ENCODE assay signal across 11 cellular contexts in the genomic region with DNA sequence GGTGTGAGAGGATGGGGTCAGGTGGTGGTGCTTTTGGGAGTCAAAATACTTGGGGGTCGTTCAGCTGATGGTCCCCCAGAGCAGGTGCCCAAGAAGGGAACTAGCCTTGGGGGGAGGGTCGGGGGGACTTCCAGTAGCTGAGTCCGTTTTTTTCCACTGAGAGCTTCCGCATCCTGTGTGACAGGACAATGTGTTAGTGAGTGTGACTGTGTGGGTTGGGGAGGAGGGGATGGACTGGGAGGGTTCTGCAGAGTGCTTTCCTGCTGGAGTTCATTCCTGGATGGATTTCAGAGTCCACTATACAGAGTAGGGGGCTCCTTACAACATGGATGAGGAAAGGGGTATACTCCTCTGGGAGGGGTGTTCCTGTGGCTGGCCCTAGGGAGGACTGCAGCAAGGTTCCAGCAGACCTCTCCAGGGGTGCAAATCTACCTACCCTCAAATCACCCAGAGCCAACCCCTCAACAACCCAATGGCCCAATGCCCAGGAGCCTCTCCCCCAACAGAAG. TPM values are rescaled to one million over a fixed set of nuclear protein-coding genes. Genes with fewer than 3 reads are reported as not detected.
A peak's percentile ranks its signal among the peaks of the same experiment; 100 is the strongest.
DNase-seq lines count a peak whose midpoint lies in the region; ATAC-seq and TF ChIP-seq lines count a peak whose summit lies in the region.
"Had no signal": no experiment of that assay in that cellular context is flagged by ENCODE, and none has a peak within 500 bp of the region (broad histone marks: within the 10 kb centered on the region; RNA-seq: fewer than 3 reads in every experiment).

No MANE protein-coding gene starts in this region.

- H3K27ac ChIP-seq in lung (ENCODE audit: low read depth in 1 of 2, low read length in 1 of 2) = peak overlapping the region; percentile 78 to 94
- peak overlapping the region; percentile 92 for H3K27ac ChIP-seq in temporal lobe (ENCODE audit: low read depth, low read length)

- POLR2A ChIA-PET in activated CD4-positive, alpha-beta T cell treated with anti-CD3 and anti-CD28 coated beads for 36 hours (lab: Charles Lee) = interaction anchor here (1.0 kb wide), 1 partner anchor 24 kb away, joined by 3 read pairs; the partner anchor contains the start of genes HYAL3 and NAA80

- H3K4me3 ChIP-seq in cardiac fibroblast (replicated peaks in 1 of 2; ENCODE audit: low read depth in 2 of 2, low read length in 2 of 2) = no peak overlapping the region
- no peak overlapping the region for H3K4me3 ChIP-seq in lung
- H3K4me3 ChIP-seq in MG63 = no peak overlapping the region

- no peak for DNase-seq in activated CD4-positive, alpha-beta T cell treated with anti-CD3 and anti-CD28 coated beads for 36 hours
- DNase-seq in activated CD4-positive, alpha-beta T cell treated with anti-CD3 and anti-CD28 coated beads, Interleukin-2, amount 50 U/mL, for 1 hour = no peak
- DNase-seq in cardiac fibroblast (ENCODE audit: low read depth in 2 of 2) (peak; percentile 45 to 47), lung (ENCODE audit: low spot score) (no peak), superior temporal gyrus (ENCODE audit: extremely low spot score) (no peak), MG63 (no peak), NAMALWA (ENCODE audit: low spot score) (no peak)
- DNase-seq: ACHN, HCEC 1CT, KBM-7 had no signal

- H3K4me1 ChIP-seq in lung (ENCODE audit: control insufficient read depth in 2 of 2, insufficient read depth in 2 of 2, low read length in 2 of 2) = peaks cover 3 to 38% of the 10 kb centered on the region in 2 donors

- intact Hi-C loops in activated CD4-positive, alpha-beta T cell treated with anti-CD3 and anti-CD28 coated beads for 36 hours (cut with DNase I, micrococcal nuclease) = loop anchor here in 1 of 2 experiments (10.0 kb wide), 1 partner anchor 48 kb away; the partner anchor contains the start of gene LSMEM2

- H3K4me3 Mint-ChIP-seq in activated CD4-positive, alpha-beta T cell treated with anti-CD3 and anti-CD28 coated beads for 36 hours = peak overlapping the region; percentile 12

- H3K27ac Mint-ChIP-seq in activated CD4-positive, alpha-beta T cell treated with anti-CD3 and anti-CD28 coated beads for 36 hours = peak overlapping the region; percentile 42

- H3K4me1 Mint-ChIP-seq in activated CD4-positive, alpha-beta T cell treated with anti-CD3 and anti-CD28 coated beads for 36 hours = peaks cover 37% of the 10 kb centered on the region

- H3K27me3 Mint-ChIP-seq in activated CD4-positive, alpha-beta T cell treated with anti-CD3 and anti-CD28 coated beads for 36 hours = no peaks in the 10 kb centered on the region

- TF ChIP-seq CTCF in cardiac fibroblast (IDR thresholded peaks at IDR 0.05; ENCODE audit: low read depth, low read length) = no peak
- TF ChIP-seq CTCF in lung (IDR thresholded peaks at IDR 0.05; ENCODE audit: control extremely low read depth, extremely low read depth) = no peak

- ATAC-seq in activated CD4-positive, alpha-beta T cell treated with anti-CD3 and anti-CD28 coated beads for 36 hours = no peak
- no peak for ATAC-seq in lung (ENCODE audit: insufficient read depth, low FRiP score)

- H3K27me3 ChIP-seq in lung (ENCODE audit: control insufficient read depth, insufficient read depth) (no peaks in the 10 kb centered on the region), MG63 (no peaks in the 10 kb centered on the region)

- H3K9me3 Mint-ChIP-seq in activated CD4-positive, alpha-beta T cell treated with anti-CD3 and anti-CD28 coated beads for 36 hours (ENCODE audit: low read depth) = no peaks in the 10 kb centered on the region

- 26 to 28% methylated on average over 4 of the region's 4 CpGs for WGBS in lung, 2 donors

- peaks cover 0 to 24% of the 10 kb centered on the region in 2 donors for H3K36me3 ChIP-seq in lung (ENCODE audit: control insufficient read depth in 2 of 2, insufficient read depth in 2 of 2, low read length in 2 of 2)
- no peaks in the 10 kb centered on the region; the same call in none of the 2 replicates for H3K36me3 ChIP-seq in MG63

- H3K9me3 ChIP-seq in lung (ENCODE audit: control insufficient read depth in 2 of 2, insufficient read depth in 1 of 2, low read length in 1 of 2) (no peaks in the 10 kb centered on the region), MG63 (no peaks in the 10 kb centered on the region)

- CTCF ChIA-PET in activated CD4-positive, alpha-beta T cell treated with anti-CD3 and anti-CD28 coated beads for 36 hours (lab: Charles Lee) = interaction anchor here (0.6 to 3.4 kb wide), 6 partner anchors 9 to 1832 kb away, joined by 3 to 27 read pairs (median 4); partner anchors contain the start of genes IFRD2 and RASSF1

- H3K36me3 Mint-ChIP-seq in activated CD4-positive, alpha-beta T cell treated with anti-CD3 and anti-CD28 coated beads for 36 hours (ENCODE audit: low read depth) = no peaks in the 10 kb centered on the region

RNA-seq across cellular contexts. Expression of gene HYAL2, which starts 0.6 kb away (rescaled TPM):
- total RNA-seq in activated CD4-positive, alpha-beta T cell treated with anti-CD3 and anti-CD28 coated beads for 36 hours = 1 to 10 TPM; 4.7 to 5.1 TPM
- total RNA-seq in lung (100 to 1,000 TPM in 1 of 2 donors, 10 to 100 TPM in 1; 94.3 to 218 TPM), temporal lobe (24.3 TPM)
- 100 to 1,000 TPM; 193 to 208 TPM for polyA plus RNA-seq in lung
- 15.5 and 30.7 TPM in 2 replicates for total RNA-seq in MG63 (2014; rRNA removed; shearing (Covaris generic); ENCODE audit: low replicate concordance)

RNA-seq across cellular contexts. Expression of gene TUSC2, which starts 4.9 kb away (rescaled TPM):
- 10 to 100 TPM; 15.0 to 17.1 TPM for total RNA-seq in activated CD4-positive, alpha-beta T cell treated with anti-CD3 and anti-CD28 coated beads for 36 hours
- total RNA-seq in lung (10 to 100 TPM; 11.1 to 33.4 TPM), temporal lobe (16.5 TPM)
- 10 to 100 TPM; 27.6 to 54.5 TPM for polyA plus RNA-seq in lung
- 8.0 and 13.5 TPM in 2 replicates for total RNA-seq in MG63 (2014; rRNA removed; shearing (Covaris generic); ENCODE audit: low replicate concordance)

RNA-seq across cellular contexts. Expression of gene RASSF1, which starts 17.5 kb away (rescaled TPM):
- total RNA-seq in activated CD4-positive, alpha-beta T cell treated with anti-CD3 and anti-CD28 coated beads for 36 hours = 10 to 100 TPM; 30.8 to 50.7 TPM
- total RNA-seq in lung (10 to 100 TPM; 36.3 to 46.0 TPM), temporal lobe (10.1 TPM)
- 10 to 100 TPM; 38.0 to 59.0 TPM for polyA plus RNA-seq in lung
- 17.5 and 42.0 TPM in 2 replicates for total RNA-seq in MG63 (2014; rRNA removed; shearing (Covaris generic); ENCODE audit: low replicate concordance)

RNA-seq across cellular contexts. Expression of gene HYAL1, which starts 19.8 kb away (rescaled TPM):
- total RNA-seq in activated CD4-positive, alpha-beta T cell treated with anti-CD3 and anti-CD28 coated beads for 36 hours = under 1 TPM in 1 of 2 experiments, not detected in 1; 0.37 TPM
- total RNA-seq in lung = 10 to 100 TPM in 1 of 2 donors, 1 to 10 TPM in 1; 1.6 to 51.2 TPM
- 10 to 100 TPM; 24.6 to 27.8 TPM for polyA plus RNA-seq in lung
- 0.49 TPM for total RNA-seq in temporal lobe
- total RNA-seq in MG63 (2014; rRNA removed; shearing (Covaris generic); ENCODE audit: low replicate concordance) = 1.4 TPM in 1 of 2 replicates, not detected in the other

RNA-seq across cellular contexts. Expression of gene ZMYND10, which starts 22.4 kb away (rescaled TPM):
- total RNA-seq in activated CD4-positive, alpha-beta T cell treated with anti-CD3 and anti-CD28 coated beads for 36 hours = 1 to 10 TPM; 1.0 to 1.3 TPM
- total RNA-seq in lung (100 to 1,000 TPM in 1 of 2 donors, 10 to 100 TPM in 1; 70.8 to 117 TPM), temporal lobe (5.9 TPM)
- polyA plus RNA-seq in lung = 10 to 100 TPM; 31.4 to 54.1 TPM
- total RNA-seq in MG63 (2014; rRNA removed; shearing (Covaris generic); ENCODE audit: low replicate concordance) = 0.43 TPM in 1 of 2 replicates, not detected in the other

Comparison
In these comparisons a context has a peak if more than half of its experiments do, and no peak if none do; other contexts are left out.
1. DNase-seq: peak in cardiac fibroblast (2 of 2); none in activated CD4-positive, alpha-beta T cell treated with anti-CD3 and anti-CD28 coated beads for 36 hours (single experiment), activated CD4-positive, alpha-beta T cell treated with anti-CD3 and anti-CD28 coated beads, Interleukin-2, amount 50 U/mL, for 1 hour (single experiment), lung (single experiment), superior temporal gyrus (single experiment), MG63 (single experiment) and NAMALWA (single experiment).